Comparison of ENCODE assay signal across 8 cellular contexts in the genomic region with DNA sequence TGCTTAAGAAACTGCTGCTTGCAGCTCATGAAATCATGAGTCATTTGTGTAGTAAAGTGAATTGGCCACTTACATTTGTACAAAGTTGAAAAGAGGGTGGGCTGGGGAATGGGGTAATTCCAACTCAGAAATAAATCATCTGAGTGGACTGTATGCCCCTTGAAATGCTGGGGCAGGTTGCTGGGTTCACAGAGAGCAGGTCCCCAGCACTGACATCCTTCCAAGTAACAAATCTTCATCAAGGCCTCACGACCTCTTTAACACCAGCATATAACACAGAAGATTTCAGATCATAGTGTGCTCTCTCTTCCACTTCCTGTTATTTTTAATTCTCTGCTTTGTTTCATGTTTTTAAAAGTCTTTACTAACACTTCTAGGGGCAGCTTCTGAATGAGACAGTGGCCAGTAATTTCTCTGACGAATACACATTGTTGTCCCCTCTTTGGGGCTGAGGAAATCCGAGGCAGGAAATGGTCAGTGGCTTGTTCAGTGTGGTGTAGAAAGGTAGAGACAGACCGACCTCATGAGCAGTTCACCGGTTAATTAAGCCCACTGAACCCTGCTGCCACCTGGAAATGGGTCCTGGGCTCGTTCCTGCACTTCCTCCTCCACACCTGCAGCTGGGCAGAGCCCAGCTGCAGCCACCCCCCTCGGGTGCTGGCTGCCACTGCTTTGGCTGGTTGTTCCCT.
DNase-seq lines count a peak whose midpoint lies in the region; ATAC-seq and TF ChIP-seq lines count a peak whose summit lies in the region.

No MANE protein-coding gene starts in this region.

- H3K36me3 Mint-ChIP-seq in activated naive CD4-positive, alpha-beta T cell treated with anti-CD3 and anti-CD28 coated beads, Interleukin-2, amount 50 U/mL, for 24 hours = peaks cover 9% of the 10 kb centered on the region
- H3K36me3 Mint-ChIP-seq in type B pancreatic cell = peaks cover 5% of the 10 kb centered on the region

- TF ChIP-seq CTCF in type B pancreatic cell (conservative IDR thresholded peaks at IDR 0.05) = no peak

- peak; percentile 80 for DNase-seq in iris pigment epithelial cell (ENCODE audit: low read depth)
- no peak for DNase-seq in type B pancreatic cell (ENCODE audit: extremely low spot score, unreplicated experiment)
- no peak for DNase-seq in HEK293T (ENCODE audit: extremely low spot score)
- no peak for DNase-seq in activated CD4-positive, alpha-beta T cell treated with anti-CD3 and anti-CD28 coated beads, Interleukin-2, amount 50 U/mL, for 48 hours

- H3K9me3 Mint-ChIP-seq in activated naive CD4-positive, alpha-beta T cell treated with anti-CD3 and anti-CD28 coated beads, Interleukin-2, amount 50 U/mL, for 24 hours = peaks cover 6% of the 10 kb centered on the region
- peaks cover 5% of the 10 kb centered on the region for H3K9me3 Mint-ChIP-seq in type B pancreatic cell

- POLR2A ChIA-PET in HEK293T (lab: Yijun Ruan, JAX) = no interaction called here

- H3K27ac Mint-ChIP-seq in activated naive CD4-positive, alpha-beta T cell treated with anti-CD3 and anti-CD28 coated beads, Interleukin-2, amount 50 U/mL, for 24 hours = peak overlapping the region; percentile 99
- peak overlapping the region; percentile 43 for H3K27ac Mint-ChIP-seq in type B pancreatic cell

- ATAC-seq in GM21360 (IDR thresholded peaks at IDR 0.05; ENCODE audit: unreplicated experiment) (peak; percentile 65), HG03558 (IDR thresholded peaks at IDR 0.05; ENCODE audit: extremely low read depth, unreplicated experiment) (peak; percentile 52)

- H3K4me3 Mint-ChIP-seq in activated naive CD4-positive, alpha-beta T cell treated with anti-CD3 and anti-CD28 coated beads, Interleukin-2, amount 50 U/mL, for 24 hours = peak overlapping the region; percentile 73
- no peak overlapping the region for H3K4me3 Mint-ChIP-seq in type B pancreatic cell

- CTCF ChIA-PET in HEK293T (lab: Yijun Ruan, JAX) = no interaction called here

- no peaks in the 10 kb centered on the region for H3K27me3 Mint-ChIP-seq in activated naive CD4-positive, alpha-beta T cell treated with anti-CD3 and anti-CD28 coated beads, Interleukin-2, amount 50 U/mL, for 24 hours
- H3K27me3 Mint-ChIP-seq in type B pancreatic cell = no peaks in the 10 kb centered on the region

- H3K4me1 Mint-ChIP-seq in activated naive CD4-positive, alpha-beta T cell treated with anti-CD3 and anti-CD28 coated beads, Interleukin-2, amount 50 U/mL, for 24 hours = peaks cover 96% of the 10 kb centered on the region
- peaks cover 59% of the 10 kb centered on the region for H3K4me1 Mint-ChIP-seq in type B pancreatic cell (ENCODE audit: unreplicated experiment)

- peak overlapping the region; percentile 25; the same call in 1 of the 2 replicates for H3K4me3 ChIP-seq in GM08714 (ENCODE audit: low read length)

TF ChIP-seq in HEK293T, 16 proteins besides CTCF, POLR2A, EP300 and RAD21:
- TF ChIP-seq L3MBTL2 (conservative IDR thresholded peaks at IDR 0.05) = no peak
- TF ChIP-seq BHLHE40 (IDR thresholded peaks at IDR 0.05; ENCODE audit: borderline replicate concordance) = no peak
- TF ChIP-seq HDGF (IDR thresholded peaks at IDR 0.05; ENCODE audit: borderline replicate concordance) = no peak
- no peak for TF ChIP-seq TARDBP (IDR thresholded peaks at IDR 0.05)
- TF ChIP-seq ZNF384 (IDR thresholded peaks at IDR 0.05) = no peak
- no peak for TF ChIP-seq ARNT (IDR thresholded peaks at IDR 0.05)
- no peak for TF ChIP-seq FOXM1 (IDR thresholded peaks at IDR 0.05; ENCODE audit: borderline replicate concordance)
- no peak for TF ChIP-seq ELF4 (IDR thresholded peaks at IDR 0.05)
- TF ChIP-seq NFRKB (IDR thresholded peaks at IDR 0.05) = no peak
- no peak for TF ChIP-seq CTBP1 (IDR thresholded peaks at IDR 0.05; ENCODE audit: borderline replicate concordance)
- TF ChIP-seq, protein P1, sequence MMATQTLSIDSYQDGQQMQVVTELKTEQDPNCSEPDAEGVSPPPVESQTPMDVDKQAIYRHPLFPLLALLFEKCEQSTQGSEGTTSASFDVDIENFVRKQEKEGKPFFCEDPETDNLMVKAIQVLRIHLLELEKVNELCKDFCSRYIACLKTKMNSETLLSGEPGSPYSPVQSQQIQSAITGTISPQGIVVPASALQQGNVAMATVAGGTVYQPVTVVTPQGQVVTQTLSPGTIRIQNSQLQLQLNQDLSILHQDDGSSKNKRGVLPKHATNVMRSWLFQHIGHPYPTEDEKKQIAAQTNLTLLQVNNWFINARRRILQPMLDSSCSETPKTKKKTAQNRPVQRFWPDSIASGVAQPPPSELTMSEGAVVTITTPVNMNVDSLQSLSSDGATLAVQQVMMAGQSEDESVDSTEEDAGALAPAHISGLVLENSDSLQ (IDR thresholded peaks at IDR 0.05) = no peak
